In genomic region chr7:156026076-156027002, GRCh38 we compare ENCODE assay signal across 21 cellular contexts.
"Had no signal": no experiment of that assay in that cellular context is flagged by ENCODE, and none has a peak within 500 bp of the region (broad histone marks: within the 10 kb centered on the region; RNA-seq: fewer than 3 reads in every experiment).

No MANE protein-coding gene starts in this region.

- H3K36me3 ChIP-seq: heart right ventricle, left lung, lower lobe of right lung, neural progenitor cell, pancreas, prostate gland, right lobe of liver, tibial artery had no signal

- ATAC-seq: heart right ventricle; left lung; lower lobe of right lung; natural killer cell treated with Interleukin-12 subunit alpha and Interleukin-12 subunit beta and Interleukin-15 and Interleukin-18, amount 100 ng/mL, for 72 hours; pancreas; stimulated activated effector memory CD8-positive, alpha-beta T cell treated with anti-CD3 and anti-CD28 coated beads, Interleukin-12 subunit alpha, Interleukin-12 subunit beta, amount 100 ng/mL, for 72 hours; stimulated activated naive CD8-positive, alpha-beta T cell treated with anti-CD3 and anti-CD28 coated beads, Interleukin-15, Interleukin-2, amounts not matched to agents 100 U/mL and 50 U/mL, for 24 hours had no signal

- H3K4me1 ChIP-seq: heart right ventricle, left lung, lower lobe of right lung, pancreas, prostate gland, right lobe of liver, tibial artery had no signal

- H3K4me1 Mint-ChIP-seq: memory B cell; stimulated activated effector memory CD8-positive, alpha-beta T cell treated with anti-CD3 and anti-CD28 coated beads, Interleukin-12 subunit alpha, Interleukin-12 subunit beta, amount 100 ng/mL, for 72 hours had no signal

- H3K36me3 Mint-ChIP-seq: memory B cell; natural killer cell treated with Interleukin-12 subunit alpha and Interleukin-12 subunit beta and Interleukin-15 and Interleukin-18, amount 100 ng/mL, for 72 hours; neural progenitor cell; stimulated activated effector memory CD8-positive, alpha-beta T cell treated with anti-CD3 and anti-CD28 coated beads, Interleukin-12 subunit alpha, Interleukin-12 subunit beta, amount 100 ng/mL, for 72 hours had no signal

- DNase-seq: effector CD4-positive, alpha-beta T cell; heart right ventricle; hypothalamus; lower lobe of right lung; midbrain; occipital lobe; pancreas; stimulated activated CD4-positive, alpha-beta T cell treated with anti-CD3 and anti-CD28 coated beads, Interleukin-4, amount 100 ng/mL, for 1 hour; stimulated activated CD8-positive, alpha-beta memory T cell treated with anti-CD3 and anti-CD28 coated beads, Interleukin-4, amount 100 ng/mL, for 48 hours; stimulated activated naive CD8-positive, alpha-beta T cell treated with anti-CD3 and anti-CD28 coated beads, Interleukin-15, Interleukin-2, amounts not matched to agents 100 U/mL and 50 U/mL, for 24 hours; tibial artery had no signal

- FAIRE-seq: frontal cortex, islet of Langerhans, pancreas had no signal

- H3K9me3 Mint-ChIP-seq: memory B cell; natural killer cell treated with Interleukin-12 subunit alpha and Interleukin-12 subunit beta and Interleukin-15 and Interleukin-18, amount 100 ng/mL, for 72 hours; stimulated activated effector memory CD8-positive, alpha-beta T cell treated with anti-CD3 and anti-CD28 coated beads, Interleukin-12 subunit alpha, Interleukin-12 subunit beta, amount 100 ng/mL, for 72 hours had no signal

- H3K4me3 ChIP-seq: coronary artery, heart right ventricle, left lung, lower lobe of right lung, neural progenitor cell, pancreas, prostate gland, right lobe of liver, tibial artery had no signal

- H3K4me3 Mint-ChIP-seq: memory B cell; natural killer cell treated with Interleukin-12 subunit alpha and Interleukin-12 subunit beta and Interleukin-15 and Interleukin-18, amount 100 ng/mL, for 72 hours; neural progenitor cell; stimulated activated effector memory CD8-positive, alpha-beta T cell treated with anti-CD3 and anti-CD28 coated beads, Interleukin-12 subunit alpha, Interleukin-12 subunit beta, amount 100 ng/mL, for 72 hours had no signal

- H3K27me3 ChIP-seq: neural progenitor cell, right lobe of liver had no signal

- H3K9me3 ChIP-seq: heart right ventricle, left lung, lower lobe of right lung, pancreas, prostate gland, right lobe of liver, tibial artery had no signal

- H3K27ac Mint-ChIP-seq: memory B cell; natural killer cell treated with Interleukin-12 subunit alpha and Interleukin-12 subunit beta and Interleukin-15 and Interleukin-18, amount 100 ng/mL, for 72 hours; neural progenitor cell; stimulated activated effector memory CD8-positive, alpha-beta T cell treated with anti-CD3 and anti-CD28 coated beads, Interleukin-12 subunit alpha, Interleukin-12 subunit beta, amount 100 ng/mL, for 72 hours had no signal

- H3K27ac ChIP-seq: coronary artery, heart right ventricle, left lung, lower lobe of right lung, pancreas, prostate gland, right lobe of liver, tibial artery had no signal
